ENCODE assay signal across 1 cellular context in the genomic region with DNA sequence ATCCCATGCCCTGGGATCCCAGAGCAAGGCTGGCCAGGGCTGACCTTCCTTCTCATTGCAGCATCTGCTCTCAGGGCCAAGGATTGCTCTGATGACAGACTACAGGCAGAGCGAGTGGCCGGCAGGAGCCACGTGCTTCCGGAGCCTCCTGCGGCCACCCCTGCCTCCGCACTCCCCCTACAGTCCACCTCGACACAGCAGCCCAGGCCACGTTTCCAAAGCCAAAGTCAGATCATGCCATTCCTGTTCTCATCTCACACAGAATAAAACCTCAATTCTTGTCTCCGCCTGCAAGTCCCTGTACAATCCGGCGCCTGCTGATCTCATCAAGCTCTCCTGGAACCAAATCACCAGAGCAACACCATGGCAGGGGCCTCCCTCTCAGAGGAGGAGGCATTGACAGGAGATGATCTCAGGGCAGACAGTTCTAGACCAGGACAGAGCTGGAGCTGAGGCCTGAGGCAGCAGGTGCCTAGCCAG.
TF ChIP-seq lines count a peak whose summit lies in the region.

No MANE protein-coding gene starts in this region.

TF ChIP-seq in GM12878, 131 proteins besides CTCF, POLR2A, EP300 and RAD21:
- peak; percentile 27; the same call in 1 of the 3 replicates for TF ChIP-seq POU2F2 (IDR thresholded peaks at IDR 0.05; ENCODE audit: borderline replicate concordance, low read depth, low read length)
- TF ChIP-seq, protein P1, sequence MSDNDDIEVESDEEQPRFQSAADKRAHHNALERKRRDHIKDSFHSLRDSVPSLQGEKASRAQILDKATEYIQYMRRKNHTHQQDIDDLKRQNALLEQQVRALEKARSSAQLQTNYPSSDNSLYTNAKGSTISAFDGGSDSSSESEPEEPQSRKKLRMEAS (IDR thresholded peaks at IDR 0.05; ENCODE audit: low read depth, low read length) = peak; percentile 96
- TF ChIP-seq TARDBP (IDR thresholded peaks at IDR 0.05; ENCODE audit: borderline replicate concordance) = no peak
- 0 out of 2 replicates have a peak, but pooled peaks have one; percentile 22 for TF ChIP-seq STAT1 (conservative IDR thresholded peaks at IDR 0.05)
- TF ChIP-seq, protein P2, sequence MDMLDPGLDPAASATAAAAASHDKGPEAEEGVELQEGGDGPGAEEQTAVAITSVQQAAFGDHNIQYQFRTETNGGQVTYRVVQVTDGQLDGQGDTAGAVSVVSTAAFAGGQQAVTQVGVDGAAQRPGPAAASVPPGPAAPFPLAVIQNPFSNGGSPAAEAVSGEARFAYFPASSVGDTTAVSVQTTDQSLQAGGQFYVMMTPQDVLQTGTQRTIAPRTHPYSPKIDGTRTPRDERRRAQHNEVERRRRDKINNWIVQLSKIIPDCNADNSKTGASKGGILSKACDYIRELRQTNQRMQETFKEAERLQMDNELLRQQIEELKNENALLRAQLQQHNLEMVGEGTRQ (IDR thresholded peaks at IDR 0.05; ENCODE audit: borderline replicate concordance, low read depth, low read length) = peak; percentile 39
- peak; percentile 73; the same call in 1 of the 2 replicates for TF ChIP-seq SMC3 (IDR thresholded peaks at IDR 0.05; ENCODE audit: borderline replicate concordance, low read length)
- no peak for TF ChIP-seq FOS (IDR thresholded peaks at IDR 0.05; ENCODE audit: borderline replicate concordance, extremely low read depth, insufficient read length)
- no peak for TF ChIP-seq IRF3 (IDR thresholded peaks at IDR 0.05)
- TF ChIP-seq SIN3A (IDR thresholded peaks at IDR 0.05; ENCODE audit: low read depth, low read length) = 0 out of 2 replicates have a peak, but pooled peaks have one; percentile 15
- no peak for TF ChIP-seq MEF2A (IDR thresholded peaks at IDR 0.05; ENCODE audit: insufficient read depth, low read depth, low read length)
- TF ChIP-seq GATAD2B (conservative IDR thresholded peaks at IDR 0.05; ENCODE audit: low read depth) = 0 out of 2 replicates have a peak, but pooled peaks have one; percentile 2
- peak; percentile 79 for TF ChIP-seq MYC (IDR thresholded peaks at IDR 0.05; ENCODE audit: insufficient read depth, insufficient read length, insufficient replicate concordance, low read length, severe bottlenecking)
- TF ChIP-seq, protein P3, sequence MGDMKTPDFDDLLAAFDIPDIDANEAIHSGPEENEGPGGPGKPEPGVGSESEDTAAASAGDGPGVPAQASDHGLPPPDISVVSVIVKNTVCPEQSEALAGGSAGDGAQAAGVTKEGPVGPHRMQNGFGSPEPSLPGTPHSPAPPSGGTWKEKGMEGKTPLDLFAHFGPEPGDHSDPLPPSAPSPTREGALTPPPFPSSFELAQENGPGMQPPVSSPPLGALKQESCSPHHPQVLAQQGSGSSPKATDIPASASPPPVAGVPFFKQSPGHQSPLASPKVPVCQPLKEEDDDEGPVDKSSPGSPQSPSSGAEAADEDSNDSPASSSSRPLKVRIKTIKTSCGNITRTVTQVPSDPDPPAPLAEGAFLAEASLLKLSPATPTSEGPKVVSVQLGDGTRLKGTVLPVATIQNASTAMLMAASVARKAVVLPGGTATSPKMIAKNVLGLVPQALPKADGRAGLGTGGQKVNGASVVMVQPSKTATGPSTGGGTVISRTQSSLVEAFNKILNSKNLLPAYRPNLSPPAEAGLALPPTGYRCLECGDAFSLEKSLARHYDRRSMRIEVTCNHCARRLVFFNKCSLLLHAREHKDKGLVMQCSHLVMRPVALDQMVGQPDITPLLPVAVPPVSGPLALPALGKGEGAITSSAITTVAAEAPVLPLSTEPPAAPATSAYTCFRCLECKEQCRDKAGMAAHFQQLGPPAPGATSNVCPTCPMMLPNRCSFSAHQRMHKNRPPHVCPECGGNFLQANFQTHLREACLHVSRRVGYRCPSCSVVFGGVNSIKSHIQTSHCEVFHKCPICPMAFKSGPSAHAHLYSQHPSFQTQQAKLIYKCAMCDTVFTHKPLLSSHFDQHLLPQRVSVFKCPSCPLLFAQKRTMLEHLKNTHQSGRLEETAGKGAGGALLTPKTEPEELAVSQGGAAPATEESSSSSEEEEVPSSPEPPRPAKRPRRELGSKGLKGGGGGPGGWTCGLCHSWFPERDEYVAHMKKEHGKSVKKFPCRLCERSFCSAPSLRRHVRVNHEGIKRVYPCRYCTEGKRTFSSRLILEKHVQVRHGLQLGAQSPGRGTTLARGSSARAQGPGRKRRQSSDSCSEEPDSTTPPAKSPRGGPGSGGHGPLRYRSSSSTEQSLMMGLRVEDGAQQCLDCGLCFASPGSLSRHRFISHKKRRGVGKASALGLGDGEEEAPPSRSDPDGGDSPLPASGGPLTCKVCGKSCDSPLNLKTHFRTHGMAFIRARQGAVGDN (IDR thresholded peaks at IDR 0.05) = peak; percentile 82
- peak; percentile 77; the same call in 1 of the 2 replicates for TF ChIP-seq SMARCA5 (IDR thresholded peaks at IDR 0.05)
- no peak for TF ChIP-seq SREBF1 (IDR thresholded peaks at IDR 0.05; ENCODE audit: low read length)
- peak; percentile 69; the same call in 1 of the 2 replicates for TF ChIP-seq RAD51 (IDR thresholded peaks at IDR 0.05)
- peak; percentile 96 for TF ChIP-seq MXI1 (IDR thresholded peaks at IDR 0.05; ENCODE audit: low read depth, low read length)
- peak; percentile 45 for TF ChIP-seq HDGF (IDR thresholded peaks at IDR 0.05)
- TF ChIP-seq CREM (IDR thresholded peaks at IDR 0.05; ENCODE audit: low read depth) = 0 out of 2 replicates have a peak, but pooled peaks have one; percentile 39
- 0 out of 2 replicates have a peak, but pooled peaks have one; percentile 36 for TF ChIP-seq NBN (IDR thresholded peaks at IDR 0.05)
- 0 out of 2 replicates have a peak, but pooled peaks have one; percentile 24 for TF ChIP-seq LARP7 (IDR thresholded peaks at IDR 0.05)
- 0 out of 2 replicates have a peak, but pooled peaks have one; percentile 1 for TF ChIP-seq ESRRA (IDR thresholded peaks at IDR 0.05; ENCODE audit: low read length)
- peak; percentile 89 for TF ChIP-seq NR2F1 (conservative IDR thresholded peaks at IDR 0.05)
- TF ChIP-seq, protein P4, sequence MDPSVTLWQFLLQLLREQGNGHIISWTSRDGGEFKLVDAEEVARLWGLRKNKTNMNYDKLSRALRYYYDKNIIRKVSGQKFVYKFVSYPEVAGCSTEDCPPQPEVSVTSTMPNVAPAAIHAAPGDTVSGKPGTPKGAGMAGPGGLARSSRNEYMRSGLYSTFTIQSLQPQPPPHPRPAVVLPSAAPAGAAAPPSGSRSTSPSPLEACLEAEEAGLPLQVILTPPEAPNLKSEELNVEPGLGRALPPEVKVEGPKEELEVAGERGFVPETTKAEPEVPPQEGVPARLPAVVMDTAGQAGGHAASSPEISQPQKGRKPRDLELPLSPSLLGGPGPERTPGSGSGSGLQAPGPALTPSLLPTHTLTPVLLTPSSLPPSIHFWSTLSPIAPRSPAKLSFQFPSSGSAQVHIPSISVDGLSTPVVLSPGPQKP (IDR thresholded peaks at IDR 0.05; ENCODE audit: low read depth, low read length) = 0 out of 2 replicates have a peak, but pooled peaks have one; percentile 34
- TF ChIP-seq POLR2AphosphoS5 (IDR thresholded peaks at IDR 0.05; ENCODE audit: low read length) = no peak
- TF ChIP-seq SPI1 (IDR thresholded peaks at IDR 0.05; ENCODE audit: borderline replicate concordance, insufficient read depth, low read depth, low read length) = no peak
- TF ChIP-seq CBFB (IDR thresholded peaks at IDR 0.05; ENCODE audit: low read depth) = no peak
- TF ChIP-seq, protein P5, sequence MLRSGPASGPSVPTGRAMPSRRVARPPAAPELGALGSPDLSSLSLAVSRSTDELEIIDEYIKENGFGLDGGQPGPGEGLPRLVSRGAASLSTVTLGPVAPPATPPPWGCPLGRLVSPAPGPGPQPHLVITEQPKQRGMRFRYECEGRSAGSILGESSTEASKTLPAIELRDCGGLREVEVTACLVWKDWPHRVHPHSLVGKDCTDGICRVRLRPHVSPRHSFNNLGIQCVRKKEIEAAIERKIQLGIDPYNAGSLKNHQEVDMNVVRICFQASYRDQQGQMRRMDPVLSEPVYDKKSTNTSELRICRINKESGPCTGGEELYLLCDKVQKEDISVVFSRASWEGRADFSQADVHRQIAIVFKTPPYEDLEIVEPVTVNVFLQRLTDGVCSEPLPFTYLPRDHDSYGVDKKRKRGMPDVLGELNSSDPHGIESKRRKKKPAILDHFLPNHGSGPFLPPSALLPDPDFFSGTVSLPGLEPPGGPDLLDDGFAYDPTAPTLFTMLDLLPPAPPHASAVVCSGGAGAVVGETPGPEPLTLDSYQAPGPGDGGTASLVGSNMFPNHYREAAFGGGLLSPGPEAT (IDR thresholded peaks at IDR 0.05; ENCODE audit: low read depth) = no peak
- TF ChIP-seq CHD1 (IDR thresholded peaks at IDR 0.05; ENCODE audit: low read depth, low read length) = 0 out of 2 replicates have a peak, but pooled peaks have one; percentile 22
- peak; percentile 68; the same call in 1 of the 2 replicates for TF ChIP-seq DPF2 (IDR thresholded peaks at IDR 0.05)
- TF ChIP-seq, protein P6, sequence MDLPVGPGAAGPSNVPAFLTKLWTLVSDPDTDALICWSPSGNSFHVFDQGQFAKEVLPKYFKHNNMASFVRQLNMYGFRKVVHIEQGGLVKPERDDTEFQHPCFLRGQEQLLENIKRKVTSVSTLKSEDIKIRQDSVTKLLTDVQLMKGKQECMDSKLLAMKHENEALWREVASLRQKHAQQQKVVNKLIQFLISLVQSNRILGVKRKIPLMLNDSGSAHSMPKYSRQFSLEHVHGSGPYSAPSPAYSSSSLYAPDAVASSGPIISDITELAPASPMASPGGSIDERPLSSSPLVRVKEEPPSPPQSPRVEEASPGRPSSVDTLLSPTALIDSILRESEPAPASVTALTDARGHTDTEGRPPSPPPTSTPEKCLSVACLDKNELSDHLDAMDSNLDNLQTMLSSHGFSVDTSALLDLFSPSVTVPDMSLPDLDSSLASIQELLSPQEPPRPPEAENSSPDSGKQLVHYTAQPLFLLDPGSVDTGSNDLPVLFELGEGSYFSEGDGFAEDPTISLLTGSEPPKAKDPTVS (IDR thresholded peaks at IDR 0.05; ENCODE audit: low read depth, low read length) = no peak
- TF ChIP-seq BHLHE40 (IDR thresholded peaks at IDR 0.05; ENCODE audit: borderline replicate concordance in 1 of 2, low read depth in 2 of 2, low read length in 1 of 2) = peak; percentile 49 to 61; a peak in 2 of 4 replicates
- TF ChIP-seq, protein P7, sequence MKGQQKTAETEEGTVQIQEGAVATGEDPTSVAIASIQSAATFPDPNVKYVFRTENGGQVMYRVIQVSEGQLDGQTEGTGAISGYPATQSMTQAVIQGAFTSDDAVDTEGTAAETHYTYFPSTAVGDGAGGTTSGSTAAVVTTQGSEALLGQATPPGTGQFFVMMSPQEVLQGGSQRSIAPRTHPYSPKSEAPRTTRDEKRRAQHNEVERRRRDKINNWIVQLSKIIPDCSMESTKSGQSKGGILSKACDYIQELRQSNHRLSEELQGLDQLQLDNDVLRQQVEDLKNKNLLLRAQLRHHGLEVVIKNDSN (IDR thresholded peaks at IDR 0.05; ENCODE audit: borderline replicate concordance, extremely low read length, insufficient read depth, low read depth, low read length) = peak; percentile 68
- peak; percentile 61; the same call in 1 of the 2 replicates for TF ChIP-seq IKZF1 (conservative IDR thresholded peaks at IDR 0.05)
- no peak for TF ChIP-seq GABPA (IDR thresholded peaks at IDR 0.05; ENCODE audit: low read depth)
